ENCODE assay signal across 7 cellular contexts in the genomic region with DNA sequence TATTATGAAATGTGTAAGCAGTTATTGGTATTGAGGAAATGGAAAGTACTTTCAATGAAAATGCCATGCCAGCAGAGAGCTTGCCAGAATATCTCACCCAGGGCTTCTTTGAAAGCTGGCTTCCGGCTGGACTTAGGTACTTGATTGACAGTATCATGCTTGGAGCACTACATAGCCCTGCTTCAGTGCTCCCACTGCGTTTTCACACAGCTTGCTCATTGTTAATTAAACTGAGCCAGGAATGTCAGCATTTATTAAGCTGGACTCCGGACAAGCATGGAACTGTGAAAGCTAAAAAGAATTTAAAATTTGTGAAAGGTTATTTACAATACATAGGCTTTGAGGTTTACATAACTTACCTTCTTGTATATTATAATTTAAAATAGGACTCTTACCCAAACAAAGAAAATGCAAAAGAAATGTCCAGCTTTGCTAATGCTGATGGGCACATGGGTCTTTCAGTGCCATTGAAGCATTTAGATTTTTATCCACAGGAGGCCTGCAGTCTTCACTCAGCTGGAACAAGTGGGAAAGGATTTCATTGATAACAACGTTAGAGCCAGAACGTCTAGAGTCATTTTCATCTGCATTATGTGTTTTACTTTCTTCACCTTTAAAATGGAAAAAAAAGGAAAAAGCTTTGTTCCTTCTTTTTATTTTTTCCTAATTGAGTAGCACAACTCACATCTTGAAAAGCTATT.
DNase-seq lines count a peak whose midpoint lies in the region; ATAC-seq and TF ChIP-seq lines count a peak whose summit lies in the region.
"Not testable (repeated sequence)": the region's sequence is repeated elsewhere in the genome, so short reads cannot be mapped to it uniquely, and the experiment has no call there.

No MANE protein-coding gene starts in this region.

- H3K4me3 ChIP-seq in GM23338; HUES64 (ENCODE audit: low read length); endodermal cell (ENCODE audit: low read length); iPS DF 6.9 (ENCODE audit: low read length); neuronal stem cell (ENCODE audit: low read length in 2 of 2): not testable (repeated sequence)

- TF ChIP-seq CTCF in GM23338 (conservative IDR thresholded peaks at IDR 0.05; ENCODE audit: low read depth in 2 of 2); WTC11 (IDR thresholded peaks at IDR 0.05); endodermal cell (conservative IDR thresholded peaks at IDR 0.05): not testable (repeated sequence)

- H3K36me3 Mint-ChIP-seq in GM23338 (ENCODE audit: low read depth) (peaks cover 23% of the 10 kb centered on the region; the same call in 2 of the 3 replicates), WTC11 (peaks cover 23% of the 10 kb centered on the region)
- H3K36me3 Mint-ChIP-seq in endodermal cell (ENCODE audit: low read depth), result not testable (repeated sequence)

- not testable (repeated sequence) for H3K4me1 ChIP-seq in GM23338 (ENCODE audit: insufficient read depth); endodermal cell (ENCODE audit: control insufficient read depth, insufficient read depth, low read length); iPS DF 6.9 (ENCODE audit: control insufficient read depth, insufficient read depth, low read length); neuronal stem cell (ENCODE audit: control insufficient read depth in 2 of 2, insufficient read depth in 1 of 2, low read depth in 1 of 2, low read length in 2 of 2)
- H3K4me1 ChIP-seq in HUES64 (ENCODE audit: insufficient read depth, low read length), result peaks cover 12% of the 10 kb centered on the region; the same call in 1 of the 2 replicates

- H2BK15ac ChIP-seq in neuronal stem cell (ENCODE audit: low read length), result not testable (repeated sequence)

- H3K27me3 ChIP-seq in GM23338 (ENCODE audit: insufficient read depth); HUES64 (ENCODE audit: insufficient read depth, low read length); endodermal cell (ENCODE audit: control insufficient read depth, insufficient read depth, low read length, poor library complexity, severe bottlenecking); iPS DF 6.9 (ENCODE audit: control insufficient read depth, insufficient read depth, low read length); neuronal stem cell (ENCODE audit: control insufficient read depth in 3 of 3, insufficient read depth in 3 of 3, low read depth in 1 of 3, low read length in 3 of 3): not testable (repeated sequence)

- not testable (repeated sequence) for H3K4ac ChIP-seq in neuronal stem cell (ENCODE audit: low read length)

- not testable (repeated sequence) for H4K20me1 ChIP-seq in GM23338 (replicated peaks; ENCODE audit: insufficient read depth)

- peaks cover 13% of the 10 kb centered on the region; the same call in 2 of the 3 replicates for H3K9me3 Mint-ChIP-seq in GM23338
- peaks cover 28% of the 10 kb centered on the region for H3K9me3 Mint-ChIP-seq in WTC11
- H3K9me3 Mint-ChIP-seq in endodermal cell, result not testable (repeated sequence)

- H3K27ac Mint-ChIP-seq in GM23338, result peak overlapping the region; percentile 84
- H3K27ac Mint-ChIP-seq in WTC11, endodermal cell: not testable (repeated sequence)

- not testable (repeated sequence) for H3K9me3 ChIP-seq in HUES64 (ENCODE audit: insufficient read depth, low read depth, low read length); endodermal cell (ENCODE audit: control insufficient read depth, low read length); iPS DF 6.9 (ENCODE audit: control insufficient read depth, insufficient read depth, low read length); neuronal stem cell (replicated peaks in 1 of 2; ENCODE audit: control insufficient read depth in 2 of 2, insufficient read depth in 1 of 2, low read depth in 1 of 2, low read length in 2 of 2)

- not testable (repeated sequence) for H3K27me3 Mint-ChIP-seq in GM23338 (ENCODE audit: insufficient read depth, low read depth, poor library complexity); WTC11 (ENCODE audit: low read depth); endodermal cell (ENCODE audit: insufficient read depth)

- H3K9ac ChIP-seq in HUES64 (ENCODE audit: low read depth, low read length); endodermal cell (ENCODE audit: extremely low read depth, low read length, poor library complexity, severe bottlenecking); neuronal stem cell (ENCODE audit: low read depth, low read length, poor library complexity): not testable (repeated sequence)

- not testable (repeated sequence) for H3K79me2 ChIP-seq in GM23338 (replicated peaks; ENCODE audit: insufficient read depth)

- not testable (repeated sequence) for H3K18ac ChIP-seq in neuronal stem cell (ENCODE audit: low read length)

- not testable (repeated sequence) for H3K14ac ChIP-seq in neuronal stem cell (ENCODE audit: low read length)

- H2AK5ac ChIP-seq in neuronal stem cell (ENCODE audit: low read depth, low read length), result not testable (repeated sequence)

- not testable (repeated sequence) for H3K4me1 Mint-ChIP-seq in GM23338, endodermal cell
- H3K4me1 Mint-ChIP-seq in WTC11, result peaks cover 34% of the 10 kb centered on the region

- H3F3A ChIP-seq in GM23338 (replicated peaks; ENCODE audit: low read depth), result not testable (repeated sequence)

- peak; percentile 89 for ATAC-seq in GM23338
- ATAC-seq in WTC11, result peak; percentile 80

- DNase-seq in GM23338 (ENCODE audit: low spot score) (peak; percentile 36), iPS DF 6.9 (ENCODE audit: low read depth, low spot score) (peak; percentile 22), left kidney (ENCODE audit: low read depth, low spot score) (peak; percentile 38), neuronal stem cell (ENCODE audit: low spot score) (peak; percentile 51)
- DNase-seq in WTC11 (ENCODE audit: low spot score); endodermal cell: not testable (repeated sequence)

- CTCF ChIA-PET in WTC11 (lab: Charles Lee), result not testable (repeated sequence)

- WGBS in HUES64, result 18% methylated on average over 5 of the region's 5 CpGs
- WGBS in endodermal cell (ENCODE audit: insufficient coverage in 1 of 2, insufficient read length in 1 of 2), 2 experiments, result 24 to 45% methylated on average over 4 to 5 of the region's 5 CpGs
- WGBS in iPS DF 6.9 (ENCODE audit: insufficient coverage, insufficient read length), result no CpG with 5 or more reads among the region's 5 CpGs
- no CpG with 5 or more reads among the region's 5 CpGs for WGBS in neuronal stem cell (ENCODE audit: extremely low coverage in 2 of 2, insufficient read length in 2 of 2, insufficient replicate concordance in 1 of 2), 2 donors

- POLR2A ChIA-PET in WTC11 (lab: Charles Lee), result not testable (repeated sequence)

- H3K23ac ChIP-seq in neuronal stem cell (ENCODE audit: low read depth, low read length, poor library complexity), result not testable (repeated sequence)

- not testable (repeated sequence) for H3K9me2 ChIP-seq in GM23338 (ENCODE audit: insufficient read depth)

- not testable (repeated sequence) for H4K91ac ChIP-seq in neuronal stem cell (ENCODE audit: low read depth, low read length, poor library complexity)

- not testable (repeated sequence) for H4K8ac ChIP-seq in neuronal stem cell (ENCODE audit: low read depth, low read length)

- H2BK12ac ChIP-seq in neuronal stem cell (ENCODE audit: low read length), result not testable (repeated sequence)

- not testable (repeated sequence) for H2BK120ac ChIP-seq in neuronal stem cell (ENCODE audit: low read depth, low read length)

- not testable (repeated sequence) for H3K27ac ChIP-seq in GM23338 (ENCODE audit: low read depth); iPS DF 6.9 (ENCODE audit: low read length); neuronal stem cell (replicated peaks; ENCODE audit: low read length)
- peak overlapping the region; percentile 62; the same call in 1 of the 2 replicates for H3K27ac ChIP-seq in HUES64 (ENCODE audit: low read depth, low read length)
- peak overlapping the region; percentile 49 for H3K27ac ChIP-seq in endodermal cell (ENCODE audit: low read depth, low read length)

- peak overlapping the region; percentile 5 for H3K4me2 ChIP-seq in GM23338
- not testable (repeated sequence) for H3K4me2 ChIP-seq in neuronal stem cell (ENCODE audit: insufficient read depth, low read length, poor library complexity, severe bottlenecking)

- not testable (repeated sequence) for H3K79me1 ChIP-seq in neuronal stem cell (ENCODE audit: low read depth, low read length)

- H3K4me3 Mint-ChIP-seq in GM23338, WTC11, endodermal cell: not testable (repeated sequence)

- not testable (repeated sequence) for H3K36me3 ChIP-seq in GM23338 (ENCODE audit: insufficient read depth); HUES64 (ENCODE audit: insufficient read depth, low read length); endodermal cell (ENCODE audit: control insufficient read depth, insufficient read depth, low read length); iPS DF 6.9 (ENCODE audit: control insufficient read depth, insufficient read depth, low read length); neuronal stem cell (replicated peaks in 1 of 2; ENCODE audit: control insufficient read depth in 2 of 2, insufficient read depth in 2 of 2, low read length in 2 of 2)

- H2AFZ ChIP-seq in GM23338, result not testable (repeated sequence)
- peak overlapping the region; percentile 29 for H2AFZ ChIP-seq in neuronal stem cell (ENCODE audit: low read length)

- H2BK5ac ChIP-seq in neuronal stem cell (ENCODE audit: low read length), result not testable (repeated sequence)
